In genomic region chr19:53521373-53522202, GRCh38 we compare ENCODE assay signal across 8 cellular contexts. TPM values are rescaled to one million over a fixed set of nuclear protein-coding genes. Genes with fewer than 3 reads are reported as not detected.
DNase-seq lines count a peak whose midpoint lies in the region; ATAC-seq and TF ChIP-seq lines count a peak whose summit lies in the region.

No MANE protein-coding gene starts in this region.

- H3K4me1 ChIP-seq in left lung: peaks cover 0 to 6% of the 10 kb centered on the region in 2 donors
- peaks cover 0 to 10% of the 10 kb centered on the region in 2 donors for H3K4me1 ChIP-seq in thoracic aorta (ENCODE audit: control insufficient read depth in 1 of 2, low read depth in 2 of 2)

- peaks cover 24% of the 10 kb centered on the region for H3K4me1 Mint-ChIP-seq in activated CD8-positive, alpha-beta memory T cell treated with anti-CD3 and anti-CD28 coated beads, Interleukin-2, amount 10 ng/mL, durations not matched to agents 7 days and 5 days

- peaks cover 11% of the 10 kb centered on the region for H3K9me3 Mint-ChIP-seq in activated CD8-positive, alpha-beta memory T cell treated with anti-CD3 and anti-CD28 coated beads, Interleukin-2, amount 10 ng/mL, durations not matched to agents 7 days and 5 days (ENCODE audit: low read depth)
- H3K9me3 Mint-ChIP-seq in activated naive CD4-positive, alpha-beta T cell treated with anti-CD3 and anti-CD28 coated beads, Interleukin-2, amount 50 U/mL, for 72 hours: peaks cover 9 to 34% of the 10 kb centered on the region in 2 donors

- peak overlapping the region; percentile 40 to 48 for H3K4me3 ChIP-seq in left lung
- H3K4me3 ChIP-seq in thoracic aorta: peak overlapping the region; percentile 68

- DNase-seq in activated CD8-positive, alpha-beta memory T cell treated with anti-CD3 and anti-CD28 coated beads, Interleukin-2, amount 10 ng/mL, durations not matched to agents 7 days and 5 days: no peak
- DNase-seq in activated CD8-positive, alpha-beta memory T cell treated with anti-CD3 and anti-CD28 coated beads for 24 hours: no peak
- peak in 1 of 2 donors; percentile 17 for DNase-seq in activated naive CD4-positive, alpha-beta T cell treated with anti-CD3 and anti-CD28 coated beads, Interleukin-2, amount 50 U/mL, for 72 hours (ENCODE audit: low spot score in 2 of 2)
- DNase-seq in left lung (no peak), thoracic aorta (ENCODE audit: low spot score) (no peak), SIG-M5 (lab: John Stamatoyannopoulos, UW) (no peak), occipital lobe (lab: John Stamatoyannopoulos, UW) (no peak)

- H3K9me3 ChIP-seq in left lung: peaks cover 0 to 28% of the 10 kb centered on the region in 2 donors
- H3K9me3 ChIP-seq in thoracic aorta: peaks cover 9% of the 10 kb centered on the region

- peaks cover 0 to 3% of the 10 kb centered on the region in 2 donors for H3K36me3 ChIP-seq in left lung
- no peaks in the 10 kb centered on the region for H3K36me3 ChIP-seq in thoracic aorta

- no peak for TF ChIP-seq CTCF in left lung (IDR thresholded peaks at IDR 0.05)
- TF ChIP-seq CTCF in thoracic aorta (IDR thresholded peaks at IDR 0.05): no peak

- H3K27ac ChIP-seq in left lung (no peak overlapping the region), thoracic aorta (no peak overlapping the region)

- peak overlapping the region; percentile 91 for H3K27ac Mint-ChIP-seq in activated CD8-positive, alpha-beta memory T cell treated with anti-CD3 and anti-CD28 coated beads, Interleukin-2, amount 10 ng/mL, durations not matched to agents 7 days and 5 days
- H3K27ac Mint-ChIP-seq in activated naive CD4-positive, alpha-beta T cell treated with anti-CD3 and anti-CD28 coated beads, Interleukin-2, amount 50 U/mL, for 72 hours: peak overlapping the region; percentile 93 to 100

- intact Hi-C loops in left lung (cut with DNase I): no loop called here

- H3K27me3 ChIP-seq in left lung (no peaks in the 10 kb centered on the region), thoracic aorta (replicated peaks; ENCODE audit: insufficient read depth) (no peaks in the 10 kb centered on the region)

- no peaks in the 10 kb centered on the region for H3K27me3 Mint-ChIP-seq in activated CD8-positive, alpha-beta memory T cell treated with anti-CD3 and anti-CD28 coated beads, Interleukin-2, amount 10 ng/mL, durations not matched to agents 7 days and 5 days

- peak overlapping the region; percentile 98 for H3K4me3 Mint-ChIP-seq in activated CD8-positive, alpha-beta memory T cell treated with anti-CD3 and anti-CD28 coated beads, Interleukin-2, amount 10 ng/mL, durations not matched to agents 7 days and 5 days

- peak; percentile 3 for ATAC-seq in activated CD8-positive, alpha-beta memory T cell treated with anti-CD3 and anti-CD28 coated beads, Interleukin-2, amount 10 ng/mL, durations not matched to agents 7 days and 5 days
- peak; percentile 2 to 36 for ATAC-seq in activated naive CD4-positive, alpha-beta T cell treated with anti-CD3 and anti-CD28 coated beads, Interleukin-2, amount 50 U/mL, for 72 hours
- ATAC-seq in left lung (no peak), thoracic aorta (ENCODE audit: insufficient number of reproducible peaks, low FRiP score, low read depth) (no peak), GM18909 (IDR thresholded peaks at IDR 0.05; ENCODE audit: poor library complexity, unreplicated experiment) (no peak)

- CTCF ChIA-PET in activated CD8-positive, alpha-beta memory T cell treated with anti-CD3 and anti-CD28 coated beads, Interleukin-2, amount 10 ng/mL, durations not matched to agents 7 days and 5 days (lab: Charles Lee): interaction anchor here (1.5 to 2.1 kb wide), 2 partner anchors 15 to 91 kb away, joined by 4 to 7 read pairs; partner anchors contain the start of gene ZNF331

- H3K36me3 Mint-ChIP-seq in activated CD8-positive, alpha-beta memory T cell treated with anti-CD3 and anti-CD28 coated beads, Interleukin-2, amount 10 ng/mL, durations not matched to agents 7 days and 5 days: peaks cover 40% of the 10 kb centered on the region
- peaks cover 56 to 69% of the 10 kb centered on the region in 2 donors for H3K36me3 Mint-ChIP-seq in activated naive CD4-positive, alpha-beta T cell treated with anti-CD3 and anti-CD28 coated beads, Interleukin-2, amount 50 U/mL, for 72 hours

RNA-seq across cellular contexts. Expression of gene ZNF331, which starts 16.4 kb away (rescaled TPM):
- 10 to 100 TPM; 16.6 to 26.5 TPM for total RNA-seq in activated CD8-positive, alpha-beta memory T cell treated with anti-CD3 and anti-CD28 coated beads, Interleukin-2, amount 10 ng/mL, durations not matched to agents 7 days and 5 days
- total RNA-seq in activated naive CD4-positive, alpha-beta T cell treated with anti-CD3 and anti-CD28 coated beads, Interleukin-2, amount 50 U/mL, for 72 hours: 10 to 100 TPM; 28.7 to 69.3 TPM
- total RNA-seq in left lung (10 to 100 TPM; 20.1 to 23.9 TPM), thoracic aorta (10 to 100 TPM; 26.9 to 38.7 TPM), occipital lobe (18.2 TPM)

RNA-seq across cellular contexts. Expression of gene ZNF813, which starts 54.1 kb away (rescaled TPM):
- 1 to 10 TPM; 5.5 TPM for total RNA-seq in activated CD8-positive, alpha-beta memory T cell treated with anti-CD3 and anti-CD28 coated beads, Interleukin-2, amount 10 ng/mL, durations not matched to agents 7 days and 5 days
- 1 to 10 TPM; 5.6 to 7.1 TPM for total RNA-seq in activated naive CD4-positive, alpha-beta T cell treated with anti-CD3 and anti-CD28 coated beads, Interleukin-2, amount 50 U/mL, for 72 hours
- 1 to 10 TPM; 5.2 to 5.5 TPM for total RNA-seq in left lung
- total RNA-seq in thoracic aorta: 1 to 10 TPM in 1 of 2 donors, under 1 TPM in 1; 0.81 to 3.0 TPM
- 6.6 TPM for total RNA-seq in occipital lobe

Comparison
In these comparisons a context has a peak if more than half of its experiments do, and no peak if none do; other contexts are left out.
1. ATAC-seq: peak in activated CD8-positive, alpha-beta memory T cell treated with anti-CD3 and anti-CD28 coated beads, Interleukin-2, amount 10 ng/mL, durations not matched to agents 7 days and 5 days (single experiment) and activated naive CD4-positive, alpha-beta T cell treated with anti-CD3 and anti-CD28 coated beads, Interleukin-2, amount 50 U/mL, for 72 hours (2 of 2); none in left lung (single experiment), thoracic aorta (single experiment) and GM18909 (single experiment).